ENCODE assay signal across 8 cellular contexts in genomic region chr2:46299365-46300263, GRCh38. TPM values are rescaled to one million over a fixed set of nuclear protein-coding genes. Genes with fewer than 3 reads are reported as not detected.
DNase-seq lines count a peak whose midpoint lies in the region; ATAC-seq, FAIRE-seq and TF ChIP-seq lines count a peak whose summit lies in the region.

No MANE protein-coding gene starts in this region.

- H3K9ac ChIP-seq in endodermal cell (ENCODE audit: extremely low read depth, low read length, poor library complexity, severe bottlenecking) = no peak overlapping the region

- H3K27ac Mint-ChIP-seq in endodermal cell (no peak overlapping the region), memory B cell (no peak overlapping the region)

- intact Hi-C loops in thyroid gland (cut with DNase I) = loop anchor here (5.0 kb wide), 2 partner anchors 68 to 237 kb away; no protein-coding TSS in a partner anchor

- H3K4me1 ChIP-seq in endodermal cell (ENCODE audit: control insufficient read depth, insufficient read depth, low read length) (no peaks in the 10 kb centered on the region), thyroid gland (peaks cover 12 to 13% of the 10 kb centered on the region in 2 donors)

- peak overlapping the region; percentile 71 for H3K4me3 Mint-ChIP-seq in endodermal cell
- H3K4me3 Mint-ChIP-seq in memory B cell = peak overlapping the region; percentile 93

- no peak for TF ChIP-seq CTCF in endodermal cell (conservative IDR thresholded peaks at IDR 0.05)
- TF ChIP-seq CTCF in thyroid gland (IDR thresholded peaks at IDR 0.05) = peak in 1 of 6 experiments; percentile 11

- 1 to 2% methylated on average over 36 to 40 of the region's 40 CpGs for WGBS in endodermal cell (ENCODE audit: insufficient coverage in 1 of 2, insufficient read length in 1 of 2), 2 experiments
- 2 to 9% methylated on average over 39 to 40 of the region's 40 CpGs for WGBS in thyroid gland, 2 donors

- H3K27me3 Mint-ChIP-seq in endodermal cell (ENCODE audit: insufficient read depth) = peaks cover 95% of the 10 kb centered on the region
- H3K27me3 Mint-ChIP-seq in memory B cell = peaks cover 32% of the 10 kb centered on the region

- H3K4me1 Mint-ChIP-seq in endodermal cell = peaks cover 19% of the 10 kb centered on the region
- peaks cover 20% of the 10 kb centered on the region for H3K4me1 Mint-ChIP-seq in memory B cell

- DNase-seq in ACHN = peak; percentile 35
- DNase-seq in H54 (ENCODE audit: insufficient read length, low spot score) = peak; percentile 72
- DNase-seq in endodermal cell = peak; percentile 79
- no peak for DNase-seq in memory B cell (ENCODE audit: low spot score in 2 of 2)
- peak; percentile 85 to 88 for DNase-seq in thyroid gland
- no peak for DNase-seq in GM19240 (ENCODE audit: insufficient read length, low spot score)

- H3K36me3 ChIP-seq in endodermal cell (ENCODE audit: control insufficient read depth, insufficient read depth, low read length) (no peaks in the 10 kb centered on the region), thyroid gland (peaks cover 0 to 4% of the 10 kb centered on the region in 2 donors)

- TF ChIP-seq POLR2A in H54 (IDR thresholded peaks at IDR 0.05; ENCODE audit: low read depth, low read length) (no peak), thyroid gland (IDR thresholded peaks at IDR 0.05) (peak in 1 of 2 donors; percentile 60)

- H3K9me3 Mint-ChIP-seq in endodermal cell (no peaks in the 10 kb centered on the region), memory B cell (no peaks in the 10 kb centered on the region)

- no peak overlapping the region for H3K27ac ChIP-seq in endodermal cell (ENCODE audit: low read depth, low read length)
- peak overlapping the region; percentile 77 to 98 (median 93) for H3K27ac ChIP-seq in thyroid gland

- no peak for FAIRE-seq in H54 (lab: Jason Lieb, UNC)

- H3K27me3 ChIP-seq in endodermal cell (ENCODE audit: control insufficient read depth, insufficient read depth, low read length, poor library complexity, severe bottlenecking) = peaks cover 97% of the 10 kb centered on the region
- no peaks in the 10 kb centered on the region for H3K27me3 ChIP-seq in thyroid gland

- H3K36me3 Mint-ChIP-seq in endodermal cell (ENCODE audit: low read depth) = no peaks in the 10 kb centered on the region
- no peaks in the 10 kb centered on the region for H3K36me3 Mint-ChIP-seq in memory B cell

- H3K9me3 ChIP-seq in endodermal cell (ENCODE audit: control insufficient read depth, low read length) (no peaks in the 10 kb centered on the region), thyroid gland (no peaks in the 10 kb centered on the region)

- peak overlapping the region; percentile 83 for H3K4me3 ChIP-seq in endodermal cell (ENCODE audit: low read length)
- peak overlapping the region; percentile 33 to 95 (median 34) for H3K4me3 ChIP-seq in thyroid gland (replicated peaks in 1 of 3)

- ATAC-seq in SK-N-SH treated with all-trans-retinoic acid at 6 μM for 48 hours (peak; percentile 30), memory B cell (ENCODE audit: low read depth) (no peak), HG03439 (IDR thresholded peaks at IDR 0.05; ENCODE audit: unreplicated experiment) (no peak)

- in situ Hi-C loops in ACHN (cut with HindIII; ENCODE audit: low pct_ligation_motif_present, low pct_unique_long_range_greater_than_20kb, low sequenced_read_pairs) = no loop called here

TF ChIP-seq in SK-N-SH treated with all-trans-retinoic acid at 6 μM for 48 hours, 23 proteins besides CTCF, POLR2A, EP300 and RAD21:
- TF ChIP-seq, protein P1, sequence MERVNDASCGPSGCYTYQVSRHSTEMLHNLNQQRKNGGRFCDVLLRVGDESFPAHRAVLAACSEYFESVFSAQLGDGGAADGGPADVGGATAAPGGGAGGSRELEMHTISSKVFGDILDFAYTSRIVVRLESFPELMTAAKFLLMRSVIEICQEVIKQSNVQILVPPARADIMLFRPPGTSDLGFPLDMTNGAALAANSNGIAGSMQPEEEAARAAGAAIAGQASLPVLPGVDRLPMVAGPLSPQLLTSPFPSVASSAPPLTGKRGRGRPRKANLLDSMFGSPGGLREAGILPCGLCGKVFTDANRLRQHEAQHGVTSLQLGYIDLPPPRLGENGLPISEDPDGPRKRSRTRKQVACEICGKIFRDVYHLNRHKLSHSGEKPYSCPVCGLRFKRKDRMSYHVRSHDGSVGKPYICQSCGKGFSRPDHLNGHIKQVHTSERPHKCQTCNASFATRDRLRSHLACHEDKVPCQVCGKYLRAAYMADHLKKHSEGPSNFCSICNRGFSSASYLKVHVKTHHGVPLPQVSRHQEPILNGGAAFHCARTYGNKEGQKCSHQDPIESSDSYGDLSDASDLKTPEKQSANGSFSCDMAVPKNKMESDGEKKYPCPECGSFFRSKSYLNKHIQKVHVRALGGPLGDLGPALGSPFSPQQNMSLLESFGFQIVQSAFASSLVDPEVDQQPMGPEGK (CRISPR knock-in tag; IDR thresholded peaks at IDR 0.05; ENCODE audit: borderline replicate concordance) = no peak
- TF ChIP-seq ESRRG (CRISPR knock-in tag; IDR thresholded peaks at IDR 0.05) (no peak), ISL1 (CRISPR knock-in tag; IDR thresholded peaks at IDR 0.05) (no peak), ZC3H10 (CRISPR knock-in tag; IDR thresholded peaks at IDR 0.05) (no peak), ZFP30 (CRISPR knock-in tag; IDR thresholded peaks at IDR 0.05) (no peak), SNAI2 (CRISPR knock-in tag; IDR thresholded peaks at IDR 0.05) (no peak)

RNA-seq across cellular contexts. Expression of gene EPAS1, which starts 2.4 kb away (rescaled TPM):
- total RNA-seq in endodermal cell (1 to 10 TPM; 1.2 to 1.9 TPM), thyroid gland (100 to 1,000 TPM; 124 to 563 (median 182) TPM)
- polyA plus RNA-seq in endodermal cell (2013, experiment 1 of 2) = 1.2 TPM
- polyA plus RNA-seq in endodermal cell (2013, experiment 2 of 2) = 1.5 TPM

Comparison
In these comparisons a context has a peak if more than half of its experiments do, and no peak if none do; other contexts are left out.
1. DNase-seq: peak in ACHN (single experiment), H54 (single experiment), endodermal cell (single experiment) and thyroid gland (2 of 2); none in memory B cell (0 of 2) and GM19240 (single experiment).
2. RNA of gene EPAS1, which starts 2.4 kb away (total RNA-seq): 124 to 563 TPM in thyroid gland; 1.2 to 1.9 TPM in endodermal cell; every median in the first group is over 10 times any median in the second.